ENCODE assay signal across 9 cellular contexts in the genomic region with DNA sequence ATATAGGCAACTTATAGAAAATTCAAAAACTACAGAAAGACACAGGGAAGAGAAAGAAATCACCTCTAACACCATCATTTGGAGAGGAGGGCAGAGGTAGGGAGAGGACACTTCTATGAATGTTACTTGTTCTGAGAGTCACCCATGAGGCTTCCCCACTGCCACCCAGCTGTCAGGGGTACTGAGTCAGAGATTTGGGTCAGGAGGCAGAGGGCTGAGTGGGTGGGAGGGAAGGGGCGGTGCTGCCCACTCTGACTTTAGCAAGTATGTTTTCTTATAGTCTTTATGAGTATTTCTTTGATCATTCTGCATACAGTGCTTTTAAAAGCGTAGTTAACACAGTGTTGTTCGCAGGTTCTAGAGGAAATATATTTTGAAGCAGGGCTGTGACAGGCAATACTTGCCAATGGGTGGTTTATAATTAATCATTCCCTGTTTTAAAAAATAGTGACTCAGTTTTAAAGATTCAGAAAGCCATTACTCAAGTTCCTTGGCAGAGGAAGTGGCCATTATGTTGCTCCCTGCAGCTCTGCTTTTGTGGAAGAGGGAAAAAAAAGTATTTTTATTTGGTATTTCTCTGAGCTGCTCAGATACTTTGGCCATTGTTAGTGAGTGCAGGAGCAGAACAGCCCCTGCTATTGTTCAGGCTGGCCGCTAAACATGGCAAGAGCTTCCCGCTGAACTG. TPM values are rescaled to one million over a fixed set of nuclear protein-coding genes. Genes with fewer than 3 reads are reported as not detected.
A peak's percentile ranks its signal among the peaks of the same experiment; 100 is the strongest.
DNase-seq lines count a peak whose midpoint lies in the region; ATAC-seq, FAIRE-seq and TF ChIP-seq lines count a peak whose summit lies in the region.
"Had no signal": no experiment of that assay in that cellular context is flagged by ENCODE, and none has a peak within 500 bp of the region (broad histone marks: within the 10 kb centered on the region; RNA-seq: fewer than 3 reads in every experiment).

No MANE protein-coding gene starts in this region.

- in situ Hi-C loops in transverse colon (cut with MboI; ENCODE audit: low pct_ligation_motif_present in 1 of 4, low pct_unique_long_range_greater_than_20kb in 1 of 4, low sequenced_read_pairs in 3 of 4), result no loop called here
- in situ Hi-C loops in brain microvascular endothelial cell (cut with HindIII; ENCODE audit: low pct_ligation_motif_present, low sequenced_read_pairs), result no loop called here

- H3K36me3 ChIP-seq in heart right ventricle, result no peaks in the 10 kb centered on the region
- no peaks in the 10 kb centered on the region for H3K36me3 ChIP-seq in transverse colon
- no peaks in the 10 kb centered on the region for H3K36me3 ChIP-seq in brain microvascular endothelial cell (replicated peaks)

- no peaks in the 10 kb centered on the region for H3K27me3 Mint-ChIP-seq in brain

- no peak for ATAC-seq in heart right ventricle

- H3K27me3 ChIP-seq in heart right ventricle (no peaks in the 10 kb centered on the region), transverse colon (no peaks in the 10 kb centered on the region), brain microvascular endothelial cell (replicated peaks) (no peaks in the 10 kb centered on the region)

- DNase-seq in heart right ventricle (no peak), cardiac septum (ENCODE audit: low spot score) (no peak), medulla oblongata (ENCODE audit: extremely low spot score) (peak; percentile 79), transverse colon (no peak), brain microvascular endothelial cell (no peak), GM19239 (ENCODE audit: insufficient read length, low spot score) (no peak), UCSD-AML1 (lab: John Stamatoyannopoulos, UW; ENCODE audit: unreplicated experiment) (no peak)
- DNase-seq: DND-41 had no signal

- intact Hi-C loops in heart right ventricle (cut with DNase I) (no loop called here), cardiac septum (cut with DNase I) (no loop called here), transverse colon (cut with DNase I; ENCODE audit: low total_unique reads) (no loop called here)

- H3K36me3 Mint-ChIP-seq in brain, result no peaks in the 10 kb centered on the region

- TF ChIP-seq EP300 in transverse colon (IDR thresholded peaks at IDR 0.05; ENCODE audit: low read depth), result no peak

- TF ChIP-seq CTCF in heart right ventricle (IDR thresholded peaks at IDR 0.05), result no peak
- no peak for TF ChIP-seq CTCF in brain (conservative IDR thresholded peaks at IDR 0.05)
- no peak for TF ChIP-seq CTCF in transverse colon (IDR thresholded peaks at IDR 0.05)
- no peak for TF ChIP-seq CTCF in brain microvascular endothelial cell (IDR thresholded peaks at IDR 0.05; ENCODE audit: low read depth, low read length, missing control alignments)

- no peaks in the 10 kb centered on the region for H3K9me3 ChIP-seq in heart right ventricle
- no peaks in the 10 kb centered on the region for H3K9me3 ChIP-seq in transverse colon

- WGBS in heart right ventricle, 2 donors, result 56 to 65% methylated on average over 5 of the region's 5 CpGs
- 52 to 61% methylated on average over 3 to 5 of the region's 5 CpGs for WGBS in transverse colon (ENCODE audit: low coverage in 1 of 2), 2 donors

- peaks cover 0 to 6% (median 0%) of the 10 kb centered on the region in 5 experiments for H3K9me3 Mint-ChIP-seq in brain

- FAIRE-seq in GM19239 (lab: Jason Lieb, UNC), result no peak

- peak overlapping the region in 2 of 5 experiments; percentile 32 to 45 for H3K4me3 Mint-ChIP-seq in brain

- TF ChIP-seq POLR2A in transverse colon (IDR thresholded peaks at IDR 0.05), result no peak

- H3K27ac Mint-ChIP-seq in brain, result peak overlapping the region; percentile 50 to 90 (median 75)

- peaks cover 64% of the 10 kb centered on the region for H3K4me1 Mint-ChIP-seq in brain

- H3K27ac ChIP-seq in heart right ventricle, result peak overlapping the region; percentile 4 to 97 (median 64)
- peak overlapping the region; percentile 91 to 97 (median 92) for H3K27ac ChIP-seq in transverse colon
- no peak overlapping the region for H3K27ac ChIP-seq in brain microvascular endothelial cell

- H3K4me1 ChIP-seq in heart right ventricle (peaks cover 37 to 93% (median 81%) of the 10 kb centered on the region in 9 donors), transverse colon (peaks cover 67 to 100% (median 91%) of the 10 kb centered on the region in 4 donors)

- H3K4me3 ChIP-seq in heart right ventricle (no peak overlapping the region), transverse colon (no peak overlapping the region), brain microvascular endothelial cell (ENCODE audit: low read depth, low read length) (no peak overlapping the region)

RNA-seq across cellular contexts. Expression of a gene that starts 18.3 kb away (rescaled TPM):
- total RNA-seq in heart right ventricle (10 to 100 TPM in 5 of 10 donors, 1 to 10 TPM in 5; 6.1 to 16.2 (median 10.0) TPM), cardiac septum (5.2 TPM), transverse colon (100 to 1,000 TPM in 1 of 4 donors, 10 to 100 TPM in 3; 10.7 to 107 (median 77.3) TPM)
- polyA plus RNA-seq in heart right ventricle (1 to 10 TPM; 2.9 to 6.2 TPM), brain (ENCODE audit: insufficient read depth, low read depth, low replicate concordance) (1.4 TPM)
